Comparison of ENCODE assay signal across 1 cellular context in the genomic region with DNA sequence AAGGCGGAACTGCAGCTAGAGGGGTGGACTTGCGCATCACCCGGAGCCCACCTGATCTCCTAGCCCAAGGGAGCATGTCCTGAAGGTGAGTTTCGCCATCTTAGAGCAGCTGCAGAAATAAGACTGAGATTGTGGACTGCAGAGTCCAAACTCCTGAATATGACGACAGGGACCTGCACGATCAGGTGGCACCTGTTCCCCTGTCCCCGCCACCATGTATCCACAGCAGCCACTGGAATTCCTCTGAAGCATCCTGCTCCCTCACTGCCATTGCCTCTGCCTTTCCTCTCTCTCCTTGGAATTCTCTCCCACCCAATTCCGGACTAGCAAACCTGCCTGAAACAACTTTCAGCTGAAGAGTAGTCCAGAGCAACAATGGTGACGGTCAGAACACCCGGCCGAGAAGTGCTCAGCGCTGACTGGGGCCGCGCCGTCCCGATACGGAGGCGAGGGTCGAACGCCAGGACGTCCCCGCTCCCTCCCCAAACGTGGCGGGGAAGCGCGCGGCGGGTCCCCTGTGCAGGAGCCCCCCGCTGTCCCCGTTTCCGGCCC.
TF ChIP-seq lines count a peak whose summit lies in the region.

No MANE protein-coding gene starts in this region.

TF ChIP-seq in HepG2, 621 proteins besides CTCF, POLR2A, EP300 and RAD21 (continued from another document and continues in another):
- TF ChIP-seq, protein P1, sequence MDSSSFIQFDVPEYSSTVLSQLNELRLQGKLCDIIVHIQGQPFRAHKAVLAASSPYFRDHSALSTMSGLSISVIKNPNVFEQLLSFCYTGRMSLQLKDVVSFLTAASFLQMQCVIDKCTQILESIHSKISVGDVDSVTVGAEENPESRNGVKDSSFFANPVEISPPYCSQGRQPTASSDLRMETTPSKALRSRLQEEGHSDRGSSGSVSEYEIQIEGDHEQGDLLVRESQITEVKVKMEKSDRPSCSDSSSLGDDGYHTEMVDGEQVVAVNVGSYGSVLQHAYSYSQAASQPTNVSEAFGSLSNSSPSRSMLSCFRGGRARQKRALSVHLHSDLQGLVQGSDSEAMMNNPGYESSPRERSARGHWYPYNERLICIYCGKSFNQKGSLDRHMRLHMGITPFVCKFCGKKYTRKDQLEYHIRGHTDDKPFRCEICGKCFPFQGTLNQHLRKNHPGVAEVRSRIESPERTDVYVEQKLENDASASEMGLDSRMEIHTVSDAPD (CRISPR knock-in tag; IDR thresholded peaks at IDR 0.05) = no peak
- TF ChIP-seq, protein P2, sequence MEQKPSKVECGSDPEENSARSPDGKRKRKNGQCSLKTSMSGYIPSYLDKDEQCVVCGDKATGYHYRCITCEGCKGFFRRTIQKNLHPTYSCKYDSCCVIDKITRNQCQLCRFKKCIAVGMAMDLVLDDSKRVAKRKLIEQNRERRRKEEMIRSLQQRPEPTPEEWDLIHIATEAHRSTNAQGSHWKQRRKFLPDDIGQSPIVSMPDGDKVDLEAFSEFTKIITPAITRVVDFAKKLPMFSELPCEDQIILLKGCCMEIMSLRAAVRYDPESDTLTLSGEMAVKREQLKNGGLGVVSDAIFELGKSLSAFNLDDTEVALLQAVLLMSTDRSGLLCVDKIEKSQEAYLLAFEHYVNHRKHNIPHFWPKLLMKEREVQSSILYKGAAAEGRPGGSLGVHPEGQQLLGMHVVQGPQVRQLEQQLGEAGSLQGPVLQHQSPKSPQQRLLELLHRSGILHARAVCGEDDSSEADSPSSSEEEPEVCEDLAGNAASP (CRISPR knock-in tag; IDR thresholded peaks at IDR 0.05; ENCODE audit: borderline replicate concordance) = no peak
- TF ChIP-seq, protein P3, sequence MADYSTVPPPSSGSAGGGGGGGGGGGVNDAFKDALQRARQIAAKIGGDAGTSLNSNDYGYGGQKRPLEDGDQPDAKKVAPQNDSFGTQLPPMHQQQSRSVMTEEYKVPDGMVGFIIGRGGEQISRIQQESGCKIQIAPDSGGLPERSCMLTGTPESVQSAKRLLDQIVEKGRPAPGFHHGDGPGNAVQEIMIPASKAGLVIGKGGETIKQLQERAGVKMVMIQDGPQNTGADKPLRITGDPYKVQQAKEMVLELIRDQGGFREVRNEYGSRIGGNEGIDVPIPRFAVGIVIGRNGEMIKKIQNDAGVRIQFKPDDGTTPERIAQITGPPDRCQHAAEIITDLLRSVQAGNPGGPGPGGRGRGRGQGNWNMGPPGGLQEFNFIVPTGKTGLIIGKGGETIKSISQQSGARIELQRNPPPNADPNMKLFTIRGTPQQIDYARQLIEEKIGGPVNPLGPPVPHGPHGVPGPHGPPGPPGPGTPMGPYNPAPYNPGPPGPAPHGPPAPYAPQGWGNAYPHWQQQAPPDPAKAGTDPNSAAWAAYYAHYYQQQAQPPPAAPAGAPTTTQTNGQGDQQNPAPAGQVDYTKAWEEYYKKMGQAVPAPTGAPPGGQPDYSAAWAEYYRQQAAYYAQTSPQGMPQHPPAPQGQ (CRISPR knock-in tag; IDR thresholded peaks at IDR 0.05; ENCODE audit: borderline replicate concordance) = no peak
- TF ChIP-seq MED13 (CRISPR knock-in tag; IDR thresholded peaks at IDR 0.05) (no peak), ZFP62 (CRISPR knock-in tag; IDR thresholded peaks at IDR 0.05) (no peak), NONO (IDR thresholded peaks at IDR 0.05) (no peak), NONO (CRISPR knock-in tag; conservative IDR thresholded peaks at IDR 0.05) (no peak), ZNF30 (CRISPR knock-in tag; IDR thresholded peaks at IDR 0.05) (peak; percentile 78; the same call in 1 of the 2 replicates), ZNF460 (CRISPR knock-in tag; IDR thresholded peaks at IDR 0.05; ENCODE audit: borderline replicate concordance) (no peak), SMAD3 (CRISPR knock-in tag; IDR thresholded peaks at IDR 0.05) (0 out of 2 replicates have a peak, but pooled peaks have one; percentile 27), CEBPG (CRISPR knock-in tag; IDR thresholded peaks at IDR 0.05) (no peak), PTBP1 (IDR thresholded peaks at IDR 0.05; ENCODE audit: low read depth, low read length, poor library complexity, severe bottlenecking) (no peak), REPIN1 (CRISPR knock-in tag; IDR thresholded peaks at IDR 0.05; ENCODE audit: borderline replicate concordance, low read depth) (no peak), CC2D1A (CRISPR knock-in tag; IDR thresholded peaks at IDR 0.05) (0 out of 2 replicates have a peak, but pooled peaks have one; percentile 19), TEAD3 (CRISPR knock-in tag; optimal IDR thresholded peaks at IDR 0.05; ENCODE audit: borderline replicate concordance) (no peak), ZNF180 (CRISPR knock-in tag; IDR thresholded peaks at IDR 0.05; ENCODE audit: borderline replicate concordance, low read depth) (no peak), FOSL1 (CRISPR knock-in tag; IDR thresholded peaks at IDR 0.05; ENCODE audit: borderline replicate concordance) (no peak), KLF11 (CRISPR knock-in tag; IDR thresholded peaks at IDR 0.05) (no peak), SP2 (CRISPR knock-in tag; IDR thresholded peaks at IDR 0.05) (no peak), PAF1 (CRISPR knock-in tag; IDR thresholded peaks at IDR 0.05) (no peak), LCORL (IDR thresholded peaks at IDR 0.05) (no peak), LCORL (CRISPR knock-in tag; IDR thresholded peaks at IDR 0.05) (peak; percentile 44)
- TF ChIP-seq, protein P4, sequence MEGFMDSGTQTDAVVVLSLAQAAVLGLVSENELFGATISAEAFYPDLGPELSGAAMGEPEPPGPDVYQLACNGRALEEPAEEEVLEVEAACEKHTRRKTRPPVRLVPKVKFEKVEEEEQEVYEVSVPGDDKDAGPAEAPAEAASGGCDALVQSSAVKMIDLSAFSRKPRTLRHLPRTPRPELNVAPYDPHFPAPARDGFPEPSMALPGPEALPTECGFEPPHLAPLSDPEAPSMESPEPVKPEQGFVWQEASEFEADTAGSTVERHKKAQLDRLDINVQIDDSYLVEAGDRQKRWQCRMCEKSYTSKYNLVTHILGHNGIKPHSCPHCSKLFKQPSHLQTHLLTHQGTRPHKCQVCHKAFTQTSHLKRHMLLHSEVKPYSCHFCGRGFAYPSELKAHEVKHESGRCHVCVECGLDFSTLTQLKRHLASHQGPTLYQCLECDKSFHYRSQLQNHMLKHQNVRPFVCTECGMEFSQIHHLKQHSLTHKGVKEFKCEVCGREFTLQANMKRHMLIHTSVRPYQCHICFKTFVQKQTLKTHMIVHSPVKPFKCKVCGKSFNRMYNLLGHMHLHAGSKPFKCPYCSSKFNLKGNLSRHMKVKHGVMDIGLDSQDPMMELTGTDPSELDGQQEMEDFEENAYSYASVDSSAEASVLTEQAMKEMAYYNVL (CRISPR knock-in tag; IDR thresholded peaks at IDR 0.05; ENCODE audit: borderline replicate concordance) = no peak
- TF ChIP-seq, protein P5, sequence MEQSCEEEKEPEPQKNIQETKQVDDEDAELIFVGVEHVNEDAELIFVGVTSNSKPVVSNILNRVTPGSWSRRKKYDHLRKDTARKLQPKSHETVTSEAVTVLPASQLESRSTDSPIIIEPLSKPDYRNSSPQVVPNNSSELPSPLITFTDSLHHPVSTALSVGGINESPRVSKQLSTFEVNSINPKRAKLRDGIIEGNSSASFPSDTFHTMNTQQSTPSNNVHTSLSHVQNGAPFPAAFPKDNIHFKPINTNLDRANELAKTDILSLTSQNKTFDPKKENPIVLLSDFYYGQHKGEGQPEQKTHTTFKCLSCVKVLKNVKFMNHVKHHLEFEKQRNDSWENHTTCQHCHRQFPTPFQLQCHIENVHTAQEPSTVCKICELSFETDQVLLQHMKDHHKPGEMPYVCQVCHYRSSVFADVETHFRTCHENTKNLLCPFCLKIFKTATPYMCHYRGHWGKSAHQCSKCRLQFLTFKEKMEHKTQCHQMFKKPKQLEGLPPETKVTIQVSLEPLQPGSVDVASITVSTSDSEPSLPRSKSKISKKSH (CRISPR knock-in tag; IDR thresholded peaks at IDR 0.05; ENCODE audit: borderline replicate concordance) = no peak
- TF ChIP-seq, protein P6, sequence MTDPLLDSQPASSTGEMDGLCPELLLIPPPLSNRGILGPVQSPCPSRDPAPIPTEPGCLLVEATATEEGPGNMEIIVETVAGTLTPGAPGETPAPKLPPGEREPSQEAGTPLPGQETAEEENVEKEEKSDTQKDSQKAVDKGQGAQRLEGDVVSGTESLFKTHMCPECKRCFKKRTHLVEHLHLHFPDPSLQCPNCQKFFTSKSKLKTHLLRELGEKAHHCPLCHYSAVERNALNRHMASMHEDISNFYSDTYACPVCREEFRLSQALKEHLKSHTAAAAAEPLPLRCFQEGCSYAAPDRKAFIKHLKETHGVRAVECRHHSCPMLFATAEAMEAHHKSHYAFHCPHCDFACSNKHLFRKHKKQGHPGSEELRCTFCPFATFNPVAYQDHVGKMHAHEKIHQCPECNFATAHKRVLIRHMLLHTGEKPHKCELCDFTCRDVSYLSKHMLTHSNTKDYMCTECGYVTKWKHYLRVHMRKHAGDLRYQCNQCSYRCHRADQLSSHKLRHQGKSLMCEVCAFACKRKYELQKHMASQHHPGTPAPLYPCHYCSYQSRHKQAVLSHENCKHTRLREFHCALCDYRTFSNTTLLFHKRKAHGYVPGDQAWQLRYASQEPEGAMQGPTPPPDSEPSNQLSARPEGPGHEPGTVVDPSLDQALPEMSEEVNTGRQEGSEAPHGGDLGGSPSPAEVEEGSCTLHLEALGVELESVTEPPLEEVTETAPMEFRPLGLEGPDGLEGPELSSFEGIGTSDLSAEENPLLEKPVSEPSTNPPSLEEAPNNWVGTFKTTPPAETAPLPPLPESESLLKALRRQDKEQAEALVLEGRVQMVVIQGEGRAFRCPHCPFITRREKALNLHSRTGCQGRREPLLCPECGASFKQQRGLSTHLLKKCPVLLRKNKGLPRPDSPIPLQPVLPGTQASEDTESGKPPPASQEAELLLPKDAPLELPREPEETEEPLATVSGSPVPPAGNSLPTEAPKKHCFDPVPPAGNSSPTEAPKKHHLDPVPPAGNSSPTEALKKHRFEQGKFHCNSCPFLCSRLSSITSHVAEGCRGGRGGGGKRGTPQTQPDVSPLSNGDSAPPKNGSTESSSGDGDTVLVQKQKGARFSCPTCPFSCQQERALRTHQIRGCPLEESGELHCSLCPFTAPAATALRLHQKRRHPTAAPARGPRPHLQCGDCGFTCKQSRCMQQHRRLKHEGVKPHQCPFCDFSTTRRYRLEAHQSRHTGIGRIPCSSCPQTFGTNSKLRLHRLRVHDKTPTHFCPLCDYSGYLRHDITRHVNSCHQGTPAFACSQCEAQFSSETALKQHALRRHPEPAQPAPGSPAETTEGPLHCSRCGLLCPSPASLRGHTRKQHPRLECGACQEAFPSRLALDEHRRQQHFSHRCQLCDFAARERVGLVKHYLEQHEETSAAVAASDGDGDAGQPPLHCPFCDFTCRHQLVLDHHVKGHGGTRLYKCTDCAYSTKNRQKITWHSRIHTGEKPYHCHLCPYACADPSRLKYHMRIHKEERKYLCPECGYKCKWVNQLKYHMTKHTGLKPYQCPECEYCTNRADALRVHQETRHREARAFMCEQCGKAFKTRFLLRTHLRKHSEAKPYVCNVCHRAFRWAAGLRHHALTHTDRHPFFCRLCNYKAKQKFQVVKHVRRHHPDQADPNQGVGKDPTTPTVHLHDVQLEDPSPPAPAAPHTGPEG (CRISPR knock-in tag; IDR thresholded peaks at IDR 0.05) = no peak
- TF ChIP-seq, protein P7, sequence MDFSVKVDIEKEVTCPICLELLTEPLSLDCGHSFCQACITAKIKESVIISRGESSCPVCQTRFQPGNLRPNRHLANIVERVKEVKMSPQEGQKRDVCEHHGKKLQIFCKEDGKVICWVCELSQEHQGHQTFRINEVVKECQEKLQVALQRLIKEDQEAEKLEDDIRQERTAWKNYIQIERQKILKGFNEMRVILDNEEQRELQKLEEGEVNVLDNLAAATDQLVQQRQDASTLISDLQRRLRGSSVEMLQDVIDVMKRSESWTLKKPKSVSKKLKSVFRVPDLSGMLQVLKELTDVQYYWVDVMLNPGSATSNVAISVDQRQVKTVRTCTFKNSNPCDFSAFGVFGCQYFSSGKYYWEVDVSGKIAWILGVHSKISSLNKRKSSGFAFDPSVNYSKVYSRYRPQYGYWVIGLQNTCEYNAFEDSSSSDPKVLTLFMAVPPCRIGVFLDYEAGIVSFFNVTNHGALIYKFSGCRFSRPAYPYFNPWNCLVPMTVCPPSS (IDR thresholded peaks at IDR 0.05) = no peak
- TF ChIP-seq, protein P8, sequence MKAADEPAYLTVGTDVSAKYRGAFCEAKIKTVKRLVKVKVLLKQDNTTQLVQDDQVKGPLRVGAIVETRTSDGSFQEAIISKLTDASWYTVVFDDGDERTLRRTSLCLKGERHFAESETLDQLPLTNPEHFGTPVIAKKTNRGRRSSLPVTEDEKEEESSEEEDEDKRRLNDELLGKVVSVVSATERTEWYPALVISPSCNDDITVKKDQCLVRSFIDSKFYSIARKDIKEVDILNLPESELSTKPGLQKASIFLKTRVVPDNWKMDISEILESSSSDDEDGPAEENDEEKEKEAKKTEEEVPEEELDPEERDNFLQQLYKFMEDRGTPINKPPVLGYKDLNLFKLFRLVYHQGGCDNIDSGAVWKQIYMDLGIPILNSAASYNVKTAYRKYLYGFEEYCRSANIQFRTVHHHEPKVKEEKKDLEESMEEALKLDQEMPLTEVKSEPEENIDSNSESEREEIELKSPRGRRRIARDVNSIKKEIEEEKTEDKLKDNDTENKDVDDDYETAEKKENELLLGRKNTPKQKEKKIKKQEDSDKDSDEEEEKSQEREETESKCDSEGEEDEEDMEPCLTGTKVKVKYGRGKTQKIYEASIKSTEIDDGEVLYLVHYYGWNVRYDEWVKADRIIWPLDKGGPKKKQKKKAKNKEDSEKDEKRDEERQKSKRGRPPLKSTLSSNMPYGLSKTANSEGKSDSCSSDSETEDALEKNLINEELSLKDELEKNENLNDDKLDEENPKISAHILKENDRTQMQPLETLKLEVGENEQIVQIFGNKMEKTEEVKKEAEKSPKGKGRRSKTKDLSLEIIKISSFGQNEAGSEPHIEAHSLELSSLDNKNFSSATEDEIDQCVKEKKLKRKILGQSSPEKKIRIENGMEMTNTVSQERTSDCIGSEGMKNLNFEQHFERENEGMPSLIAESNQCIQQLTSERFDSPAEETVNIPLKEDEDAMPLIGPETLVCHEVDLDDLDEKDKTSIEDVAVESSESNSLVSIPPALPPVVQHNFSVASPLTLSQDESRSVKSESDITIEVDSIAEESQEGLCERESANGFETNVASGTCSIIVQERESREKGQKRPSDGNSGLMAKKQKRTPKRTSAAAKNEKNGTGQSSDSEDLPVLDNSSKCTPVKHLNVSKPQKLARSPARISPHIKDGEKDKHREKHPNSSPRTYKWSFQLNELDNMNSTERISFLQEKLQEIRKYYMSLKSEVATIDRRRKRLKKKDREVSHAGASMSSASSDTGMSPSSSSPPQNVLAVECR (CRISPR knock-in tag; IDR thresholded peaks at IDR 0.05; ENCODE audit: borderline replicate concordance) = no peak; the same call in 1 of the 2 replicates
- TF ChIP-seq, protein P9, sequence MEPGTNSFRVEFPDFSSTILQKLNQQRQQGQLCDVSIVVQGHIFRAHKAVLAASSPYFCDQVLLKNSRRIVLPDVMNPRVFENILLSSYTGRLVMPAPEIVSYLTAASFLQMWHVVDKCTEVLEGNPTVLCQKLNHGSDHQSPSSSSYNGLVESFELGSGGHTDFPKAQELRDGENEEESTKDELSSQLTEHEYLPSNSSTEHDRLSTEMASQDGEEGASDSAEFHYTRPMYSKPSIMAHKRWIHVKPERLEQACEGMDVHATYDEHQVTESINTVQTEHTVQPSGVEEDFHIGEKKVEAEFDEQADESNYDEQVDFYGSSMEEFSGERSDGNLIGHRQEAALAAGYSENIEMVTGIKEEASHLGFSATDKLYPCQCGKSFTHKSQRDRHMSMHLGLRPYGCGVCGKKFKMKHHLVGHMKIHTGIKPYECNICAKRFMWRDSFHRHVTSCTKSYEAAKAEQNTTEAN (CRISPR knock-in tag; conservative IDR thresholded peaks at IDR 0.05) = no peak
